9 cellular contexts compared by ENCODE assay signal in the genomic region with DNA sequence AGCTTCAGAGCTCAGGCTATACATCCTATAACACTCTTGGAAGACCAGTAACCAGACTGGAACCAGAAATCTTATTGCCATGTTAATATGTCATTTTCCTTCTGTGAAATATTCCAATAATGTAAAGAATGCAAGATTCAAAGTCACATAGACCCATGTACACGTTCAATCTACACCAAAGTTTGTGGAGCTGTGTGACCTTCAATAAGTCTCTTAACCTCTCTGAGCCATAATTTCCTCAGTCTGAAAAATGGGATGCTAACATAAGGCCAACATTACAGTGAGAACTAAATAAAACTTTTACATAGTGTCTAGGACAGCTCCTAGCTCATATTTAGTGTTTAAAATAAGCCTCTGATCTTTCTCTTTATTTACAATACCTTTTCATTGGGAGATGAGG.
DNase-seq lines count a peak whose midpoint lies in the region; ATAC-seq and TF ChIP-seq lines count a peak whose summit lies in the region.
"Had no signal": no experiment of that assay in that cellular context is flagged by ENCODE, and none has a peak within 500 bp of the region (broad histone marks: within the 10 kb centered on the region; RNA-seq: fewer than 3 reads in every experiment).

No MANE protein-coding gene starts in this region.

- TF ChIP-seq EP300 in transverse colon (IDR thresholded peaks at IDR 0.05; ENCODE audit: low read depth), result no peak

- ATAC-seq in heart left ventricle (no peak), left ventricle myocardium superior (no peak), left colon (no peak), HG03159 (IDR thresholded peaks at IDR 0.05; ENCODE audit: unreplicated experiment) (no peak)
- ATAC-seq in activated naive CD8-positive, alpha-beta T cell treated with anti-CD3 and anti-CD28 coated beads, Interleukin-2, amount 50 U/mL, for 24 hours, result no peak

- no peaks in the 10 kb centered on the region for H3K27me3 Mint-ChIP-seq in activated naive CD8-positive, alpha-beta T cell treated with anti-CD3 and anti-CD28 coated beads, Interleukin-2, amount 50 U/mL, for 24 hours

- H3K27me3 ChIP-seq in heart left ventricle (no peaks in the 10 kb centered on the region), transverse colon (no peaks in the 10 kb centered on the region)
- H3K27me3 ChIP-seq: ovary had no signal

- 53 to 76% (median 57%) methylated on average over 1 of the region's 1 CpG for WGBS in heart left ventricle, 4 donors
- WGBS in mesodermal cell (ENCODE audit: insufficient coverage in 2 of 2), 2 experiments, result 67% methylated on average over 1 of the region's 1 CpG; no CpG with 5 or more reads in 1 of the 2 experiments
- WGBS in transverse colon (ENCODE audit: low coverage in 1 of 2), 2 donors, result 79 to 86% methylated on average over 1 of the region's 1 CpG

- H3K4me1 ChIP-seq in heart left ventricle, result peaks cover 0 to 61% (median 26%) of the 10 kb centered on the region in 12 donors
- H3K4me1 ChIP-seq in mesodermal cell (ENCODE audit: control insufficient read depth, insufficient read depth, low read length, poor library complexity, severe bottlenecking), result peaks cover 39% of the 10 kb centered on the region
- peaks cover 10 to 37% (median 24%) of the 10 kb centered on the region in 4 donors for H3K4me1 ChIP-seq in transverse colon

- H3K27ac ChIP-seq in heart left ventricle, result peak overlapping the region; percentile 47 to 88 (median 76)
- H3K27ac ChIP-seq in mesodermal cell (ENCODE audit: low read depth, low read length, severe bottlenecking), result peak overlapping the region; percentile 84
- H3K27ac ChIP-seq in transverse colon, result peak overlapping the region; percentile 70 to 84 (median 74)

- peaks cover 58% of the 10 kb centered on the region for H3K4me1 Mint-ChIP-seq in activated naive CD8-positive, alpha-beta T cell treated with anti-CD3 and anti-CD28 coated beads, Interleukin-2, amount 50 U/mL, for 24 hours

- H3K9me3 ChIP-seq in heart left ventricle, result no peaks in the 10 kb centered on the region
- H3K9me3 ChIP-seq in mesodermal cell (ENCODE audit: control insufficient read depth, low read length), result no peaks in the 10 kb centered on the region
- no peaks in the 10 kb centered on the region for H3K9me3 ChIP-seq in transverse colon
- H3K9me3 ChIP-seq: ovary had no signal

- peaks cover 2% of the 10 kb centered on the region for H3K36me3 Mint-ChIP-seq in activated naive CD8-positive, alpha-beta T cell treated with anti-CD3 and anti-CD28 coated beads, Interleukin-2, amount 50 U/mL, for 24 hours (ENCODE audit: low read depth)

- TF ChIP-seq POLR2A in heart left ventricle (IDR thresholded peaks at IDR 0.05) (no peak), transverse colon (IDR thresholded peaks at IDR 0.05) (no peak)

- peak overlapping the region; percentile 78 for H3K4me3 Mint-ChIP-seq in activated naive CD8-positive, alpha-beta T cell treated with anti-CD3 and anti-CD28 coated beads, Interleukin-2, amount 50 U/mL, for 24 hours

- H3K27ac Mint-ChIP-seq in activated naive CD8-positive, alpha-beta T cell treated with anti-CD3 and anti-CD28 coated beads, Interleukin-2, amount 50 U/mL, for 24 hours, result peak overlapping the region; percentile 87

- H3K36me3 ChIP-seq in heart left ventricle (no peaks in the 10 kb centered on the region), mesodermal cell (ENCODE audit: control insufficient read depth, insufficient read depth, low read length) (no peaks in the 10 kb centered on the region), transverse colon (no peaks in the 10 kb centered on the region)
- H3K36me3 ChIP-seq: ovary had no signal

- TF ChIP-seq CTCF in heart left ventricle (IDR thresholded peaks at IDR 0.05) (no peak), transverse colon (IDR thresholded peaks at IDR 0.05) (no peak)

- H3K4me3 ChIP-seq in heart left ventricle (peak overlapping the region in 3 of 12 donors; percentile 2 to 9 (median 4)), mesodermal cell (ENCODE audit: extremely low read depth, insufficient read depth, low read length, poor library complexity, severe bottlenecking) (no peak overlapping the region), transverse colon (no peak overlapping the region)
- H3K4me3 ChIP-seq: ovary had no signal

- H3K9me3 Mint-ChIP-seq in activated naive CD8-positive, alpha-beta T cell treated with anti-CD3 and anti-CD28 coated beads, Interleukin-2, amount 50 U/mL, for 24 hours, result peaks cover 4% of the 10 kb centered on the region

- no peak for DNase-seq in heart left ventricle
- no peak for DNase-seq in left ventricle myocardium superior
- DNase-seq in activated naive CD8-positive, alpha-beta T cell treated with anti-CD3 and anti-CD28 coated beads, Interleukin-2, amount 50 U/mL, for 24 hours, result no peak
- no peak for DNase-seq in transverse colon
- no peak for DNase-seq in left colon
- no peak for DNase-seq in DMS79 (lab: John Stamatoyannopoulos, UW)

- in situ Hi-C loops in transverse colon (cut with MboI; ENCODE audit: low pct_ligation_motif_present in 1 of 4, low pct_unique_long_range_greater_than_20kb in 1 of 4, low sequenced_read_pairs in 3 of 4), result no loop called here

- intact Hi-C loops in heart left ventricle (cut with DNase I), result loop anchor here in 5 of 10 donors (2.0 to 10.0 kb wide), 5 partner anchors 52 to 70 kb away; a partner anchor contains a TSS
- intact Hi-C loops in left ventricle myocardium superior (cut with micrococcal nuclease), result no loop called here
- intact Hi-C loops in transverse colon (cut with DNase I; ENCODE audit: low total_unique reads), result loop anchor here (5.0 kb wide), 1 partner anchor 70 kb away; a partner anchor contains a TSS
- intact Hi-C loops in left colon (cut with DNase I, micrococcal nuclease), result no loop called here
